Comparison of ENCODE assay signal across 1 cellular context in genomic region chr6:33988121-33989015, GRCh38.
TF ChIP-seq lines count a peak whose summit lies in the region.

No MANE protein-coding gene starts in this region.

TF ChIP-seq in HCT116, 20 proteins besides CTCF, POLR2A, EP300 and RAD21 (continued from another document):
- TF ChIP-seq REST (IDR thresholded peaks at IDR 0.05; ENCODE audit: low read depth) = no peak
